In genomic region chrX:53563324-53563723, GRCh38 we compare ENCODE assay signal across 24 cellular contexts.
"Had no signal": no experiment of that assay in that cellular context is flagged by ENCODE, and none has a peak within 500 bp of the region (broad histone marks: within the 10 kb centered on the region; RNA-seq: fewer than 3 reads in every experiment).

No MANE protein-coding gene starts in this region.

- H3K27ac ChIP-seq: SJCRH30, SK-N-MC had no signal

- H3K4me1 Mint-ChIP-seq: activated naive CD4-positive, alpha-beta T cell treated with anti-CD3 and anti-CD28 coated beads, Interleukin-2, amount 10 ng/mL, durations not matched to agents 7 days and 5 days; activated naive CD8-positive, alpha-beta T cell treated with anti-CD3 and anti-CD28 coated beads for 36 hours; brain had no signal

- H3K4me3 Mint-ChIP-seq: activated CD8-positive, alpha-beta T cell treated with anti-CD3 and anti-CD28 coated beads for 36 hours; activated naive CD4-positive, alpha-beta T cell treated with anti-CD3 and anti-CD28 coated beads, Interleukin-2, amount 10 ng/mL, durations not matched to agents 7 days and 5 days; activated naive CD8-positive, alpha-beta T cell treated with anti-CD3 and anti-CD28 coated beads for 36 hours; brain had no signal

- H3K4me1 ChIP-seq: SJCRH30 had no signal

- H3K9me3 Mint-ChIP-seq: activated CD8-positive, alpha-beta T cell treated with anti-CD3 and anti-CD28 coated beads for 36 hours; activated naive CD4-positive, alpha-beta T cell treated with anti-CD3 and anti-CD28 coated beads, Interleukin-2, amount 10 ng/mL, durations not matched to agents 7 days and 5 days; activated naive CD8-positive, alpha-beta T cell treated with anti-CD3 and anti-CD28 coated beads for 36 hours; activated T-helper 2 cell treated with anti-CD3 and anti-CD28 coated beads, Interferon-gamma antibody, Interleukin-2, Interleukin-4, amounts not matched to agents 10 μg/mL and 5 μg/mL and 100 μg/mL, durations not matched to agents 14 hours and 24 hours and 36 hours; brain had no signal

- H3K27ac Mint-ChIP-seq: activated CD8-positive, alpha-beta T cell treated with anti-CD3 and anti-CD28 coated beads for 36 hours; activated naive CD4-positive, alpha-beta T cell treated with anti-CD3 and anti-CD28 coated beads, Interleukin-2, amount 10 ng/mL, durations not matched to agents 7 days and 5 days; activated naive CD8-positive, alpha-beta T cell treated with anti-CD3 and anti-CD28 coated beads for 36 hours; activated T-helper 2 cell treated with anti-CD3 and anti-CD28 coated beads, Interferon-gamma antibody, Interleukin-2, Interleukin-4, amounts not matched to agents 10 μg/mL and 5 μg/mL and 100 μg/mL, durations not matched to agents 14 hours and 24 hours and 36 hours; brain had no signal

- H3K27me3 Mint-ChIP-seq: activated CD8-positive, alpha-beta T cell treated with anti-CD3 and anti-CD28 coated beads for 36 hours; activated naive CD4-positive, alpha-beta T cell treated with anti-CD3 and anti-CD28 coated beads, Interleukin-2, amount 10 ng/mL, durations not matched to agents 7 days and 5 days; activated naive CD8-positive, alpha-beta T cell treated with anti-CD3 and anti-CD28 coated beads for 36 hours; brain had no signal

- H3K27me3 ChIP-seq: MG63, SJCRH30 had no signal

- H3K9me3 ChIP-seq: MG63, SJCRH30 had no signal

- H3K4me3 ChIP-seq: MG63, SJCRH30, SK-N-MC had no signal

- DNase-seq: activated CD4-positive, alpha-beta T cell treated with anti-CD3 and anti-CD28 coated beads, Interleukin-2, amount 50 U/mL, for 1 hour; activated CD8-positive, alpha-beta T cell treated with anti-CD3 and anti-CD28 coated beads for 36 hours; activated gamma-delta T cell; activated naive CD4-positive, alpha-beta T cell treated with anti-CD3 and anti-CD28 coated beads, Interleukin-2, amount 10 ng/mL, durations not matched to agents 7 days and 5 days; activated naive CD8-positive, alpha-beta T cell treated with anti-CD3 and anti-CD28 coated beads for 36 hours; central memory CD4-positive, alpha-beta T cell; Kasumi-1; KG1; MG63; NCI-H1048; NCI-H1105 treated with DMSO at 0.1 percent for 48 hours; NCI-H1436; NCI-H1694; NCI-H1930; NCI-H2081 treated with DMSO at 0.1 percent for 48 hours; NCI-H226; NCI-H524 treated with DMSO at 0.1 percent for 48 hours; SHP77; SJCRH30; T1000 had no signal

- ATAC-seq: activated CD8-positive, alpha-beta T cell treated with anti-CD3 and anti-CD28 coated beads for 36 hours; Panc1 had no signal
